In genomic region chr11:9757809-9758675, GRCh38 we compare ENCODE assay signal across 8 cellular contexts.
A peak's percentile ranks its signal among the peaks of the same experiment; 100 is the strongest.
DNase-seq lines count a peak whose midpoint lies in the region; ATAC-seq and TF ChIP-seq lines count a peak whose summit lies in the region.

No MANE protein-coding gene starts in this region.

- H3K27me3 ChIP-seq in BLaER1 (no peaks in the 10 kb centered on the region), ectodermal cell (ENCODE audit: control insufficient read depth, insufficient read depth, low read length, poor library complexity, severe bottlenecking) (peaks cover 7% of the 10 kb centered on the region)

- POLR2A ChIA-PET in activated CD8-positive, alpha-beta T cell treated with anti-CD3 and anti-CD28 coated beads for 36 hours (lab: Charles Lee) = interaction anchor here (0.7 to 2.3 kb wide), 9 partner anchors 83 to 569 kb away, joined by 3 to 11 read pairs (median 3); partner anchors contain the start of gene WEE1

- H3K27ac ChIP-seq in BLaER1 (peak overlapping the region; percentile 80), ectodermal cell (ENCODE audit: insufficient read depth, low read depth, low read length, poor library complexity, severe bottlenecking) (no peak overlapping the region)

- WGBS in ectodermal cell, 2 experiments = 7 to 8% methylated on average over 73 of the region's 73 CpGs

- CTCF ChIA-PET in activated CD8-positive, alpha-beta T cell treated with anti-CD3 and anti-CD28 coated beads for 36 hours (lab: Charles Lee) = interaction anchor here (0.6 to 3.7 kb wide), 25 partner anchors 10 to 783 kb away, joined by 3 to 49 read pairs (median 4); partner anchors contain the start of genes ADM, RNF141 and WEE1

- H3K4me1 Mint-ChIP-seq in activated CD8-positive, alpha-beta T cell treated with anti-CD3 and anti-CD28 coated beads for 36 hours (ENCODE audit: low read depth) = peaks cover 53% of the 10 kb centered on the region

- peak; percentile 45 for ATAC-seq in HG03442 (IDR thresholded peaks at IDR 0.05; ENCODE audit: unreplicated experiment)
- peak; percentile 64 for ATAC-seq in activated CD8-positive, alpha-beta T cell treated with anti-CD3 and anti-CD28 coated beads for 36 hours

- H3K36me3 Mint-ChIP-seq in activated CD8-positive, alpha-beta T cell treated with anti-CD3 and anti-CD28 coated beads for 36 hours (ENCODE audit: low read depth) = peaks cover 11% of the 10 kb centered on the region

- H3K4me3 ChIP-seq in BLaER1 (peak overlapping the region; percentile 80), ectodermal cell (ENCODE audit: insufficient read depth, low read depth, low read length) (peak overlapping the region; percentile 60)

- H3K36me3 ChIP-seq in BLaER1 = no peaks in the 10 kb centered on the region
- H3K36me3 ChIP-seq in ectodermal cell (ENCODE audit: control insufficient read depth, insufficient read depth, low read length) = no peaks in the 10 kb centered on the region

- H3K27me3 Mint-ChIP-seq in activated CD8-positive, alpha-beta T cell treated with anti-CD3 and anti-CD28 coated beads for 36 hours = no peaks in the 10 kb centered on the region

- H3K9me3 ChIP-seq in BLaER1 (no peaks in the 10 kb centered on the region), ectodermal cell (ENCODE audit: control insufficient read depth, low read length) (no peaks in the 10 kb centered on the region)

- H3K4me3 Mint-ChIP-seq in activated CD8-positive, alpha-beta T cell treated with anti-CD3 and anti-CD28 coated beads for 36 hours = peak overlapping the region; percentile 88

- H3K9me3 Mint-ChIP-seq in activated CD8-positive, alpha-beta T cell treated with anti-CD3 and anti-CD28 coated beads for 36 hours = no peaks in the 10 kb centered on the region

- no peaks in the 10 kb centered on the region for H4K20me1 ChIP-seq in BLaER1

- DNase-seq in GM19238 (ENCODE audit: insufficient read length, low spot score) (peak; percentile 96), NCI-H82 (lab: John Stamatoyannopoulos, UW) (peak; percentile 87), lung microvascular endothelial cell (ENCODE audit: low read depth in 2 of 2) (peak; percentile 79 to 85)
- DNase-seq in activated CD8-positive, alpha-beta T cell treated with anti-CD3 and anti-CD28 coated beads for 36 hours = peak; percentile 95
- peak; percentile 87 for DNase-seq in stimulated activated CD8-positive, alpha-beta memory T cell treated with anti-CD3 and anti-CD28 coated beads, Interleukin-12 subunit alpha, Interleukin-12 subunit beta, amount 100 ng/mL, for 1 hour (ENCODE audit: low read depth)

- H3K4me1 ChIP-seq in BLaER1 (peaks cover 71% of the 10 kb centered on the region), ectodermal cell (ENCODE audit: control insufficient read depth, insufficient read depth, low read length) (no peaks in the 10 kb centered on the region)

- H3K9ac ChIP-seq in BLaER1 = peak overlapping the region; percentile 83

- peak overlapping the region; percentile 96 for H3K4me2 ChIP-seq in BLaER1

- peak overlapping the region; percentile 87 for H3K27ac Mint-ChIP-seq in activated CD8-positive, alpha-beta T cell treated with anti-CD3 and anti-CD28 coated beads for 36 hours

- intact Hi-C loops in activated CD8-positive, alpha-beta T cell treated with anti-CD3 and anti-CD28 coated beads for 36 hours (cut with micrococcal nuclease) = loop anchor here (2.0 to 5.0 kb wide), 2 partner anchors 215 to 549 kb away; partner anchors contain the start of gene ADM

- TF ChIP-seq CTCF in activated CD8-positive, alpha-beta T cell treated with anti-CD3 and anti-CD28 coated beads for 36 hours (IDR thresholded peaks at IDR 0.05) = peak; percentile 93
